Comparison of ENCODE assay signal across 1 cellular context in genomic region chr17:36498155-36498554, GRCh38.
TF ChIP-seq lines count a peak whose summit lies in the region.

No MANE protein-coding gene starts in this region.

TF ChIP-seq in SK-N-SH, 30 proteins besides CTCF, POLR2A, EP300 and RAD21 (continued from another document):
- TF ChIP-seq ZBTB33 (IDR thresholded peaks at IDR 0.05; ENCODE audit: borderline replicate concordance, low read depth) (no peak), MXI1 (IDR thresholded peaks at IDR 0.05; ENCODE audit: low read depth, low read length) (no peak)
